ENCODE assay signal across 1 cellular context in the genomic region with DNA sequence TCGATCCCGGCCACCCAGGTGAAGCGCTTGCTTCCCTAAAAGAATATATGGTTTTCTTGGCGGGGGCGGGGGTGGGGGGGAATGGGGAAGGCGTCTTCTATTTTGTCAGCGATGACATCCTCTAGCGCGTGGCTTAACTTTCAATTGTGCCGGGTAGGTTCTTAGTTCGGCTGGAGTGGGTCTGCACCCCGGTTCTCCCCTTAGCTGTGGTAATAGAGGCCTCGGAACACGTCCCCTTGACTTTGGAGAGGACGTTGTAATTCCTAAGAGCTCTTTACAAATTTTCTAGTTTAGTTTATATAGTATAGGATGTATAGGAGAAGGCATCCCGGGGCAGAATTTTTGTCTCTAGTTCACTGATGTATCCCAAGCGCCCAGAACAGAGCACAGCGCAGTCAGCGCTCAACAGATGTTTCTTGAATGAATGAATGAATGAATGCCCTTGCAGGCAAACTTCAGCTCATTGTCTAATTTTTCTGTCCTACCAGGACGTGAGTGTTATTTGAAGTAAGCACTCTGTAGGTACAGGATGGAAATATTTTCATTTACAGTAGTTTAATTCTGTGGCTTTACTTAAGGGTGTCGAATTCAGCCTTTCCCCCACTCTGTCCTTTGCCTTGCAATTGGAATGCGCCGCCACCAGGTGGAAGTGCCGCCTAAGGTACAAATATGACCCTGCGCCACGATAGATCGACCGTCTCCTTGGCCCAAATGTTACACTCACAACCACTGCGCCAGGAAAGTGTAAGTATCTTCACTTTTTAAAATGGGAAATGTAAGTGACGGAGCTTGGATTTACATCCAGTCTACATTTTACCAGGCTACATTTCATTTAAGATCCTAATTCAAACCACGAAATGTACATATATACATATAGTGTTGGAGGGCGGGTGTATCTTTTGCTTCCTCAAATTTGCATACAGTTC.
A peak's percentile ranks its signal among the peaks of the same experiment; 100 is the strongest.
TF ChIP-seq lines count a peak whose summit lies in the region.

No MANE protein-coding gene starts in this region.

TF ChIP-seq in K562, 482 proteins besides CTCF, POLR2A, EP300 and RAD21 (continued from another document and continues in another):
- TF ChIP-seq, protein P1, sequence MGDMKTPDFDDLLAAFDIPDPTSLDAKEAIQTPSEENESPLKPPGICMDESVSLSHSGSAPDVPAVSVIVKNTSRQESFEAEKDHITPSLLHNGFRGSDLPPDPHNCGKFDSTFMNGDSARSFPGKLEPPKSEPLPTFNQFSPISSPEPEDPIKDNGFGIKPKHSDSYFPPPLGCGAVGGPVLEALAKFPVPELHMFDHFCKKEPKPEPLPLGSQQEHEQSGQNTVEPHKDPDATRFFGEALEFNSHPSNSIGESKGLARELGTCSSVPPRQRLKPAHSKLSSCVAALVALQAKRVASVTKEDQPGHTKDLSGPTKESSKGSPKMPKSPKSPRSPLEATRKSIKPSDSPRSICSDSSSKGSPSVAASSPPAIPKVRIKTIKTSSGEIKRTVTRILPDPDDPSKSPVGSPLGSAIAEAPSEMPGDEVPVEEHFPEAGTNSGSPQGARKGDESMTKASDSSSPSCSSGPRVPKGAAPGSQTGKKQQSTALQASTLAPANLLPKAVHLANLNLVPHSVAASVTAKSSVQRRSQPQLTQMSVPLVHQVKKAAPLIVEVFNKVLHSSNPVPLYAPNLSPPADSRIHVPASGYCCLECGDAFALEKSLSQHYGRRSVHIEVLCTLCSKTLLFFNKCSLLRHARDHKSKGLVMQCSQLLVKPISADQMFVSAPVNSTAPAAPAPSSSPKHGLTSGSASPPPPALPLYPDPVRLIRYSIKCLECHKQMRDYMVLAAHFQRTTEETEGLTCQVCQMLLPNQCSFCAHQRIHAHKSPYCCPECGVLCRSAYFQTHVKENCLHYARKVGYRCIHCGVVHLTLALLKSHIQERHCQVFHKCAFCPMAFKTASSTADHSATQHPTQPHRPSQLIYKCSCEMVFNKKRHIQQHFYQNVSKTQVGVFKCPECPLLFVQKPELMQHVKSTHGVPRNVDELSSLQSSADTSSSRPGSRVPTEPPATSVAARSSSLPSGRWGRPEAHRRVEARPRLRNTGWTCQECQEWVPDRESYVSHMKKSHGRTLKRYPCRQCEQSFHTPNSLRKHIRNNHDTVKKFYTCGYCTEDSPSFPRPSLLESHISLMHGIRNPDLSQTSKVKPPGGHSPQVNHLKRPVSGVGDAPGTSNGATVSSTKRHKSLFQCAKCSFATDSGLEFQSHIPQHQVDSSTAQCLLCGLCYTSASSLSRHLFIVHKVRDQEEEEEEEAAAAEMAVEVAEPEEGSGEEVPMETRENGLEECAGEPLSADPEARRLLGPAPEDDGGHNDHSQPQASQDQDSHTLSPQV (IDR thresholded peaks at IDR 0.05) = no peak
- TF ChIP-seq, protein P2, sequence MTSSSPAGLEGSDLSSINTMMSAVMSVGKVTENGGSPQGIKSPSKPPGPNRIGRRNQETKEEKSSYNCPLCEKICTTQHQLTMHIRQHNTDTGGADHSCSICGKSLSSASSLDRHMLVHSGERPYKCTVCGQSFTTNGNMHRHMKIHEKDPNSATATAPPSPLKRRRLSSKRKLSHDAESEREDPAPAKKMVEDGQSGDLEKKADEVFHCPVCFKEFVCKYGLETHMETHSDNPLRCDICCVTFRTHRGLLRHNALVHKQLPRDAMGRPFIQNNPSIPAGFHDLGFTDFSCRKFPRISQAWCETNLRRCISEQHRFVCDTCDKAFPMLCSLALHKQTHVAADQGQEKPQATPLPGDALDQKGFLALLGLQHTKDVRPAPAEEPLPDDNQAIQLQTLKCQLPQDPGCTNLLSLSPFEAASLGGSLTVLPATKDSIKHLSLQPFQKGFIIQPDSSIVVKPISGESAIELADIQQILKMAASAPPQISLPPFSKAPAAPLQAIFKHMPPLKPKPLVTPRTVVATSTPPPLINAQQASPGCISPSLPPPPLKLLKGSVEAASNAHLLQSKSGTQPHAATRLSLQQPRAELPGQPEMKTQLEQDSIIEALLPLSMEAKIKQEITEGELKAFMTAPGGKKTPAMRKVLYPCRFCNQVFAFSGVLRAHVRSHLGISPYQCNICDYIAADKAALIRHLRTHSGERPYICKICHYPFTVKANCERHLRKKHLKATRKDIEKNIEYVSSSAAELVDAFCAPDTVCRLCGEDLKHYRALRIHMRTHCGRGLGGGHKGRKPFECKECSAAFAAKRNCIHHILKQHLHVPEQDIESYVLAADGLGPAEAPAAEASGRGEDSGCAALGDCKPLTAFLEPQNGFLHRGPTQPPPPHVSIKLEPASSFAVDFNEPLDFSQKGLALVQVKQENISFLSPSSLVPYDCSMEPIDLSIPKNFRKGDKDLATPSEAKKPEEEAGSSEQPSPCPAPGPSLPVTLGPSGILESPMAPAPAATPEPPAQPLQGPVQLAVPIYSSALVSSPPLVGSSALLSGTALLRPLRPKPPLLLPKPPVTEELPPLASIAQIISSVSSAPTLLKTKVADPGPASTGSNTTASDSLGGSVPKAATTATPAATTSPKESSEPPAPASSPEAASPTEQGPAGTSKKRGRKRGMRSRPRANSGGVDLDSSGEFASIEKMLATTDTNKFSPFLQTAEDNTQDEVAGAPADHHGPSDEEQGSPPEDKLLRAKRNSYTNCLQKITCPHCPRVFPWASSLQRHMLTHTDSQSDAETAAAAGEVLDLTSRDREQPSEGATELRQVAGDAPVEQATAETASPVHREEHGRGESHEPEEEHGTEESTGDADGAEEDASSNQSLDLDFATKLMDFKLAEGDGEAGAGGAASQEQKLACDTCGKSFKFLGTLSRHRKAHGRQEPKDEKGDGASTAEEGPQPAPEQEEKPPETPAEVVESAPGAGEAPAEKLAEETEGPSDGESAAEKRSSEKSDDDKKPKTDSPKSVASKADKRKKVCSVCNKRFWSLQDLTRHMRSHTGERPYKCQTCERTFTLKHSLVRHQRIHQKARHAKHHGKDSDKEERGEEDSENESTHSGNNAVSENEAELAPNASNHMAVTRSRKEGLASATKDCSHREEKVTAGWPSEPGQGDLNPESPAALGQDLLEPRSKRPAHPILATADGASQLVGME (CRISPR knock-in tag; IDR thresholded peaks at IDR 0.05) = no peak
- TF ChIP-seq OTX1 (CRISPR knock-in tag; IDR thresholded peaks at IDR 0.05) (no peak), FOSL1 (tag; conservative IDR thresholded peaks at IDR 0.05) (no peak), CAMTA2 (CRISPR knock-in tag; conservative IDR thresholded peaks at IDR 0.05) (no peak), NEUROD1 (IDR thresholded peaks at IDR 0.05; ENCODE audit: borderline replicate concordance, low read depth, low read length, partially characterized antibody) (no peak), HDAC3 (IDR thresholded peaks at IDR 0.05; ENCODE audit: borderline replicate concordance, partially characterized antibody) (no peak), SMARCA4 (IDR thresholded peaks at IDR 0.05) (no peak), ZNF174 (CRISPR knock-in tag; IDR thresholded peaks at IDR 0.05) (no peak), POLR2H (tag; IDR thresholded peaks at IDR 0.05; ENCODE audit: low read depth) (no peak), ZNF778 (CRISPR knock-in tag; IDR thresholded peaks at IDR 0.05) (no peak), SOX6 (IDR thresholded peaks at IDR 0.05) (0 out of 2 replicates have a peak, but pooled peaks have one; percentile 10), CREM (IDR thresholded peaks at IDR 0.05; ENCODE audit: low read depth) (0 out of 2 replicates have a peak, but pooled peaks have one; percentile 7), CC2D1A (IDR thresholded peaks at IDR 0.05) (peak; percentile 62; the same call in 1 of the 2 replicates), MYBL2 (IDR thresholded peaks at IDR 0.05; ENCODE audit: low read depth) (no peak), MYBL2 (CRISPR knock-in tag; IDR thresholded peaks at IDR 0.05; ENCODE audit: borderline replicate concordance) (no peak), TCF7 (IDR thresholded peaks at IDR 0.05; ENCODE audit: borderline replicate concordance) (no peak), ATF1 (CRISPR knock-in tag; IDR thresholded peaks at IDR 0.05) (no peak), ATF1 (tag; IDR thresholded peaks at IDR 0.05) (no peak), TEAD1 (CRISPR knock-in tag; IDR thresholded peaks at IDR 0.05) (no peak), SIRT6 (IDR thresholded peaks at IDR 0.05; ENCODE audit: low read depth, low read length) (no peak), ADNP (tag; IDR thresholded peaks at IDR 0.05) (peak; percentile 85), TAF7 (tag; IDR thresholded peaks at IDR 0.05) (no peak), KLF1 (tag; IDR thresholded peaks at IDR 0.05) (no peak), CXXC5 (CRISPR knock-in tag; IDR thresholded peaks at IDR 0.05) (no peak), CHD1 (IDR thresholded peaks at IDR 0.05; ENCODE audit: low read length) (no peak), ZNF699 (CRISPR knock-in tag; IDR thresholded peaks at IDR 0.05; ENCODE audit: insufficient replicate concordance) (no peak), ZFP30 (CRISPR knock-in tag; IDR thresholded peaks at IDR 0.05; ENCODE audit: borderline replicate concordance) (no peak), KLF16 (IDR thresholded peaks at IDR 0.05) (peak; percentile 53; the same call in 1 of the 2 replicates), SAP30 (IDR thresholded peaks at IDR 0.05; ENCODE audit: borderline replicate concordance, insufficient read depth, low read depth, low read length, poor library complexity, severe bottlenecking) (no peak), NRF1 (conservative IDR thresholded peaks at IDR 0.05 in 1 of 2, IDR thresholded peaks at IDR 0.05 in 1 of 2) (peak in 1 of 2 experiments; percentile 17; a peak in 1 of 4 replicates), CSDE1 (IDR thresholded peaks at IDR 0.05) (no peak), ZBTB17 (CRISPR knock-in tag; IDR thresholded peaks at IDR 0.05) (no peak), POLR2AphosphoS5 (IDR thresholded peaks at IDR 0.05; ENCODE audit: control insufficient read depth, insufficient read depth, low read depth, low read length) (no peak), GABPB1 (CRISPR knock-in tag; IDR thresholded peaks at IDR 0.05) (peak; percentile 41; the same call in 1 of the 2 replicates), BRCA1 (IDR thresholded peaks at IDR 0.05) (no peak), BRCA1 (CRISPR knock-in tag; IDR thresholded peaks at IDR 0.05) (no peak), NUFIP1 (IDR thresholded peaks at IDR 0.05; ENCODE audit: partially characterized antibody) (no peak), ZZZ3 (IDR thresholded peaks at IDR 0.05) (no peak), HIVEP1 (CRISPR knock-in tag; IDR thresholded peaks at IDR 0.05) (no peak)
- TF ChIP-seq, protein P3, sequence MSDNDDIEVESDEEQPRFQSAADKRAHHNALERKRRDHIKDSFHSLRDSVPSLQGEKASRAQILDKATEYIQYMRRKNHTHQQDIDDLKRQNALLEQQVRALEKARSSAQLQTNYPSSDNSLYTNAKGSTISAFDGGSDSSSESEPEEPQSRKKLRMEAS (CRISPR knock-in tag; IDR thresholded peaks at IDR 0.05) = no peak
- TF ChIP-seq, protein P4, sequence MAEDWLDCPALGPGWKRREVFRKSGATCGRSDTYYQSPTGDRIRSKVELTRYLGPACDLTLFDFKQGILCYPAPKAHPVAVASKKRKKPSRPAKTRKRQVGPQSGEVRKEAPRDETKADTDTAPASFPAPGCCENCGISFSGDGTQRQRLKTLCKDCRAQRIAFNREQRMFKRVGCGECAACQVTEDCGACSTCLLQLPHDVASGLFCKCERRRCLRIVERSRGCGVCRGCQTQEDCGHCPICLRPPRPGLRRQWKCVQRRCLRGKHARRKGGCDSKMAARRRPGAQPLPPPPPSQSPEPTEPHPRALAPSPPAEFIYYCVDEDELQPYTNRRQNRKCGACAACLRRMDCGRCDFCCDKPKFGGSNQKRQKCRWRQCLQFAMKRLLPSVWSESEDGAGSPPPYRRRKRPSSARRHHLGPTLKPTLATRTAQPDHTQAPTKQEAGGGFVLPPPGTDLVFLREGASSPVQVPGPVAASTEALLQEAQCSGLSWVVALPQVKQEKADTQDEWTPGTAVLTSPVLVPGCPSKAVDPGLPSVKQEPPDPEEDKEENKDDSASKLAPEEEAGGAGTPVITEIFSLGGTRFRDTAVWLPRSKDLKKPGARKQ (CRISPR knock-in tag; IDR thresholded peaks at IDR 0.05) = no peak
- TF ChIP-seq, protein P5, sequence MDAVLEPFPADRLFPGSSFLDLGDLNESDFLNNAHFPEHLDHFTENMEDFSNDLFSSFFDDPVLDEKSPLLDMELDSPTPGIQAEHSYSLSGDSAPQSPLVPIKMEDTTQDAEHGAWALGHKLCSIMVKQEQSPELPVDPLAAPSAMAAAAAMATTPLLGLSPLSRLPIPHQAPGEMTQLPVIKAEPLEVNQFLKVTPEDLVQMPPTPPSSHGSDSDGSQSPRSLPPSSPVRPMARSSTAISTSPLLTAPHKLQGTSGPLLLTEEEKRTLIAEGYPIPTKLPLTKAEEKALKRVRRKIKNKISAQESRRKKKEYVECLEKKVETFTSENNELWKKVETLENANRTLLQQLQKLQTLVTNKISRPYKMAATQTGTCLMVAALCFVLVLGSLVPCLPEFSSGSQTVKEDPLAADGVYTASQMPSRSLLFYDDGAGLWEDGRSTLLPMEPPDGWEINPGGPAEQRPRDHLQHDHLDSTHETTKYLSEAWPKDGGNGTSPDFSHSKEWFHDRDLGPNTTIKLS (IDR thresholded peaks at IDR 0.05; ENCODE audit: borderline replicate concordance, low read depth) = 0 out of 2 replicates have a peak, but pooled peaks have one; percentile 33
- TF ChIP-seq, protein P6, sequence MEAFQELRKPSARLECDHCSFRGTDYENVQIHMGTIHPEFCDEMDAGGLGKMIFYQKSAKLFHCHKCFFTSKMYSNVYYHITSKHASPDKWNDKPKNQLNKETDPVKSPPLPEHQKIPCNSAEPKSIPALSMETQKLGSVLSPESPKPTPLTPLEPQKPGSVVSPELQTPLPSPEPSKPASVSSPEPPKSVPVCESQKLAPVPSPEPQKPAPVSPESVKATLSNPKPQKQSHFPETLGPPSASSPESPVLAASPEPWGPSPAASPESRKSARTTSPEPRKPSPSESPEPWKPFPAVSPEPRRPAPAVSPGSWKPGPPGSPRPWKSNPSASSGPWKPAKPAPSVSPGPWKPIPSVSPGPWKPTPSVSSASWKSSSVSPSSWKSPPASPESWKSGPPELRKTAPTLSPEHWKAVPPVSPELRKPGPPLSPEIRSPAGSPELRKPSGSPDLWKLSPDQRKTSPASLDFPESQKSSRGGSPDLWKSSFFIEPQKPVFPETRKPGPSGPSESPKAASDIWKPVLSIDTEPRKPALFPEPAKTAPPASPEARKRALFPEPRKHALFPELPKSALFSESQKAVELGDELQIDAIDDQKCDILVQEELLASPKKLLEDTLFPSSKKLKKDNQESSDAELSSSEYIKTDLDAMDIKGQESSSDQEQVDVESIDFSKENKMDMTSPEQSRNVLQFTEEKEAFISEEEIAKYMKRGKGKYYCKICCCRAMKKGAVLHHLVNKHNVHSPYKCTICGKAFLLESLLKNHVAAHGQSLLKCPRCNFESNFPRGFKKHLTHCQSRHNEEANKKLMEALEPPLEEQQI (IDR thresholded peaks at IDR 0.05) = no peak
- TF ChIP-seq, protein P7, sequence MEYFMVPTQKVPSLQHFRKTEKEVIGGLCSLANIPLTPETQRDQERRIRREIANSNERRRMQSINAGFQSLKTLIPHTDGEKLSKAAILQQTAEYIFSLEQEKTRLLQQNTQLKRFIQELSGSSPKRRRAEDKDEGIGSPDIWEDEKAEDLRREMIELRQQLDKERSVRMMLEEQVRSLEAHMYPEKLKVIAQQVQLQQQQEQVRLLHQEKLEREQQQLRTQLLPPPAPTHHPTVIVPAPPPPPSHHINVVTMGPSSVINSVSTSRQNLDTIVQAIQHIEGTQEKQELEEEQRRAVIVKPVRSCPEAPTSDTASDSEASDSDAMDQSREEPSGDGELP (CRISPR knock-in tag; IDR thresholded peaks at IDR 0.05; ENCODE audit: borderline replicate concordance) = peak; percentile 49
